In genomic region chr3:179158336-179159039, GRCh38 we compare ENCODE assay signal across 19 cellular contexts. TPM values are rescaled to one million over a fixed set of nuclear protein-coding genes. Genes with fewer than 3 reads are reported as not detected.
A peak's percentile ranks its signal among the peaks of the same experiment; 100 is the strongest.
DNase-seq lines count a peak whose midpoint lies in the region; ATAC-seq, FAIRE-seq and TF ChIP-seq lines count a peak whose summit lies in the region.
"Had no signal": no experiment of that assay in that cellular context is flagged by ENCODE, and none has a peak within 500 bp of the region (broad histone marks: within the 10 kb centered on the region; RNA-seq: fewer than 3 reads in every experiment).

No MANE protein-coding gene starts in this region.

- POLR2A ChIA-PET in A673 (lab: Charles Lee; ENCODE audit: low non-redundant PET): no interaction called here

- H3K36me3 ChIP-seq in A673 (ENCODE audit: insufficient read depth, low read length, poor library complexity, severe bottlenecking) (no peaks in the 10 kb centered on the region), pancreas (no peaks in the 10 kb centered on the region)
- H3K36me3 ChIP-seq: breast epithelium had no signal

- no peaks in the 10 kb centered on the region for H3K4me1 ChIP-seq in A673 (ENCODE audit: insufficient read depth, low read length, poor library complexity, severe bottlenecking)
- peaks cover 0 to 15% (median 7%) of the 10 kb centered on the region in 3 donors for H3K4me1 ChIP-seq in pancreas
- H3K4me1 ChIP-seq: breast epithelium had no signal

- H3K4me3 ChIP-seq in A673 (ENCODE audit: low read depth, low read length, poor library complexity, severe bottlenecking) (no peak overlapping the region), pancreas (no peak overlapping the region)
- H3K4me3 ChIP-seq: breast epithelium, psoas muscle had no signal

- intact Hi-C loops in A673 (cut with micrococcal nuclease; ENCODE audit: unreplicated experiment) (loop anchor here (2.0 kb wide), 1 partner anchor 40 kb away; no protein-coding TSS in a partner anchor), pancreas (cut with DNase I) (no loop called here)

- WGBS in pancreas, 2 donors: 76 to 81% methylated on average over 6 of the region's 6 CpGs

- H3K27ac ChIP-seq in A673 (ENCODE audit: low read depth, low read length, poor library complexity, severe bottlenecking): no peak overlapping the region
- H3K27ac ChIP-seq in pancreas: no peak overlapping the region
- H3K27ac ChIP-seq: breast epithelium, psoas muscle had no signal

- peak; percentile 84 for ATAC-seq in GM18870 (IDR thresholded peaks at IDR 0.05; ENCODE audit: unreplicated experiment)
- peak; percentile 90 for ATAC-seq in GM21786 (IDR thresholded peaks at IDR 0.05; ENCODE audit: unreplicated experiment)
- ATAC-seq in HG03378 (IDR thresholded peaks at IDR 0.05; ENCODE audit: unreplicated experiment): peak; percentile 75
- ATAC-seq in pancreas: no peak
- ATAC-seq: HCT116, psoas muscle had no signal

- H3K27me3 ChIP-seq in A673 (replicated peaks; ENCODE audit: insufficient read depth, low read depth, low read length, poor library complexity) (no peaks in the 10 kb centered on the region), pancreas (no peaks in the 10 kb centered on the region)
- H3K27me3 ChIP-seq: breast epithelium had no signal

- CTCF ChIA-PET in A673 (lab: Charles Lee): no interaction called here

- H3K9me3 ChIP-seq in A673 (ENCODE audit: low read depth, low read length, poor library complexity, severe bottlenecking) (no peaks in the 10 kb centered on the region), pancreas (no peaks in the 10 kb centered on the region)
- H3K9me3 ChIP-seq: breast epithelium, psoas muscle had no signal

- DNase-seq in D721Med (ENCODE audit: insufficient read length, low spot score) (no peak), A673 (ENCODE audit: low spot score) (no peak), pancreas (no peak), DMS153 treated with DMSO at 0.1 percent for 48 hours (lab: John Stamatoyannopoulos, UW; ENCODE audit: unreplicated experiment) (no peak)
- no peak for DNase-seq in stimulated activated CD4-positive, alpha-beta T cell treated with anti-CD3 and anti-CD28 coated beads, Interleukin-4, amount 100 ng/mL, for 24 hours
- DNase-seq: activated CD4-positive, alpha-beta T cell treated with anti-CD3 and anti-CD28 coated beads, Interleukin-2, amount 50 U/mL, for 1 hour; DND-41; endodermal cell; islet precursor cell; NCI-H1092 treated with DMSO at 0.1 percent for 48 hours; NCI-H345; psoas muscle; stimulated activated CD4-positive, alpha-beta T cell treated with anti-CD3 and anti-CD28 coated beads, Interleukin-15, amount 100 ng/mL, for 24 hours had no signal

- BruUV-seq in A673 (replicated peaks; lab: Mats Ljungman, UMichigan): no TSS peak

- no peak for TF ChIP-seq CTCF in D721Med (IDR thresholded peaks at IDR 0.05; ENCODE audit: insufficient read depth, missing control alignments)
- TF ChIP-seq CTCF in A673 (conservative IDR thresholded peaks at IDR 0.05; ENCODE audit: low read depth, low read length): no peak
- TF ChIP-seq CTCF in pancreas (IDR thresholded peaks at IDR 0.05): no peak

- FAIRE-seq in D721Med (lab: Jason Lieb, UNC) (peak; percentile 82), pancreas (lab: Jason Lieb, UNC) (no peak)
- FAIRE-seq: frontal cortex had no signal

RNA-seq across cellular contexts. Expression of gene PIK3CA, which starts 10.3 kb away (rescaled TPM):
- total RNA-seq in A673 (2021) (19.8 and 21.6 TPM in 2 replicates), pancreas (10 to 100 TPM in 2 of 6 donors, 1 to 10 TPM in 4; 5.9 to 15.6 (median 7.2) TPM)
- 1 to 10 TPM; 1.6 to 3.2 TPM for polyA plus RNA-seq in pancreas

Comparison
In these comparisons a context has a peak if more than half of its experiments do, and no peak if none do; other contexts are left out.
1. ATAC-seq: peak in GM18870 (single experiment), GM21786 (single experiment) and HG03378 (single experiment); none in pancreas (0 of 4).